In genomic region chr11:43505171-43505570, GRCh38 we compare ENCODE assay signal across 20 cellular contexts.
"Had no signal": no experiment of that assay in that cellular context is flagged by ENCODE, and none has a peak within 500 bp of the region (broad histone marks: within the 10 kb centered on the region; RNA-seq: fewer than 3 reads in every experiment).

No MANE protein-coding gene starts in this region.

- H3K36me3 Mint-ChIP-seq: immature natural killer cell; neural progenitor cell; stimulated activated memory B cell treated with anti-CD40 and anti-IgM and Interleukin-4, amounts not matched to agents 10 μg/mL and 1 μg/mL and 100 μg/mL, for 72 hours; type B pancreatic cell had no signal

- H3K4me3 Mint-ChIP-seq: immature natural killer cell; naive thymus-derived CD8-positive, alpha-beta T cell; nephron; neural progenitor cell; stimulated activated memory B cell treated with anti-CD40 and anti-IgM and Interleukin-4, amounts not matched to agents 10 μg/mL and 1 μg/mL and 100 μg/mL, for 72 hours; stimulated activated naive CD8-positive, alpha-beta T cell treated with anti-CD3 and anti-CD28 coated beads, Interleukin-15, amount 100 ng/mL, for 72 hours; type B pancreatic cell had no signal

- H3K27me3 Mint-ChIP-seq: stimulated activated naive CD8-positive, alpha-beta T cell treated with anti-CD3 and anti-CD28 coated beads, Interleukin-15, amount 100 ng/mL, for 72 hours had no signal

- H3K9me3 Mint-ChIP-seq: immature natural killer cell; nephron; stimulated activated naive CD8-positive, alpha-beta T cell treated with anti-CD3 and anti-CD28 coated beads, Interleukin-15, amount 100 ng/mL, for 72 hours; type B pancreatic cell had no signal

- H3K4me1 Mint-ChIP-seq: nephron; stimulated activated memory B cell treated with anti-CD40 and anti-IgM and Interleukin-4, amounts not matched to agents 10 μg/mL and 1 μg/mL and 100 μg/mL, for 72 hours had no signal

- DNase-seq: immature natural killer cell; left colon; left lung; lower lobe of right lung; mesenchymal stem cell; naive thymus-derived CD8-positive, alpha-beta T cell; occipital lobe; right lobe of liver; stimulated activated CD4-positive, alpha-beta T cell treated with anti-CD3 and anti-CD28 coated beads, Interleukin-1b, Interleukin-23, amount 100 ng/mL, for 48 hours; stimulated activated CD4-positive, alpha-beta T cell treated with anti-CD3 and anti-CD28 coated beads, Interleukin-2, amount 100 ng/mL, for 48 hours; stimulated activated CD4-positive, alpha-beta T cell treated with anti-CD3 and anti-CD28 coated beads, Interleukin-4, amount 100 ng/mL, for 4 hours; stimulated activated CD8-positive, alpha-beta memory T cell treated with anti-CD3 and anti-CD28 coated beads, Interleukin-4, amount 100 ng/mL, for 48 hours; stimulated activated naive CD4-positive, alpha-beta T cell treated with Interleukin-2 at 50 U/mL for 16 hours; stimulated activated naive CD8-positive, alpha-beta T cell treated with anti-CD3 and anti-CD28 coated beads, Interleukin-15, amount 100 ng/mL, for 72 hours; uterus had no signal

- H3K27ac Mint-ChIP-seq: immature natural killer cell; naive thymus-derived CD8-positive, alpha-beta T cell; nephron; neural progenitor cell; progenitor cell of endocrine pancreas; stimulated activated memory B cell treated with anti-CD40 and anti-IgM and Interleukin-4, amounts not matched to agents 10 μg/mL and 1 μg/mL and 100 μg/mL, for 72 hours; stimulated activated naive CD8-positive, alpha-beta T cell treated with anti-CD3 and anti-CD28 coated beads, Interleukin-15, amount 100 ng/mL, for 72 hours; type B pancreatic cell had no signal
